21 cellular contexts compared by ENCODE assay signal in the genomic region with DNA sequence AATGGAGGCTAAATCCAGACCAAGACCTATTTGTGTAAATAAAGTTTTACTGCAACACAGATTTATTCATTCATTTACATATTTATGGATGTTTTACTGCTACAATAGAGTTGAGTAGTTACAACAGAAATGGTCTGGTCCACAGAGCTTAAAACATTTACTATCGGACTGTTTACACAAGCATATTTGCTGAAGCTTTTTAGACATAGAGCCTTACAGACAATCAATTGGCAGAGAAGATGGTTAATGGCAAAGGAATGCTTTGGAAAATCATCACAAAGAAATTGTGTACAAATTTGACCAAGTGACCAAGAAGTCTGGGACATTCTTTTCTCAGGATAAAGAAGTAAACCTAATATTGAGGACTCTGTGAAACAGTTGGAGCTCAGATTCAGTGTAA.
"Had no signal": no experiment of that assay in that cellular context is flagged by ENCODE, and none has a peak within 500 bp of the region (broad histone marks: within the 10 kb centered on the region; RNA-seq: fewer than 3 reads in every experiment).

No MANE protein-coding gene starts in this region.

- H3K9me3 ChIP-seq: gastrocnemius medialis, prostate gland, suprapubic skin, uterus had no signal

- H3K27ac Mint-ChIP-seq: activated B cell treated with CpG ODN at 0.5 μM for 24 hours; activated CD4-positive, alpha-beta memory T cell treated with anti-CD3 and anti-CD28 coated beads for 36 hours; activated CD8-positive, alpha-beta memory T cell treated with anti-CD3 and anti-CD28 coated beads, Interleukin-2, amount 10 ng/mL, durations not matched to agents 7 days and 5 days; activated naive CD8-positive, alpha-beta T cell treated with anti-CD3 and anti-CD28 coated beads for 36 hours; naive B cell; stimulated activated naive CD8-positive, alpha-beta T cell treated with anti-CD3 and anti-CD28 coated beads, Interleukin-15, amount 100 ng/mL, for 72 hours had no signal

- H3K9me3 Mint-ChIP-seq: activated naive CD8-positive, alpha-beta T cell treated with anti-CD3 and anti-CD28 coated beads for 36 hours had no signal

- H3K27ac ChIP-seq: breast epithelium, gastrocnemius medialis, prostate gland, right atrium auricular region, suprapubic skin, transverse colon, uterus had no signal

- H3K4me1 ChIP-seq: breast epithelium, gastrocnemius medialis, prostate gland, right atrium auricular region, suprapubic skin, transverse colon, uterus had no signal

- DNase-seq: activated B cell treated with CpG ODN at 0.5 μM for 24 hours; activated CD4-positive, alpha-beta memory T cell treated with anti-CD3 and anti-CD28 coated beads for 36 hours; activated CD4-positive, alpha-beta T cell treated with anti-CD3 and anti-CD28 coated beads for 4 hours; activated CD8-positive, alpha-beta memory T cell treated with anti-CD3 and anti-CD28 coated beads, Interleukin-2, amount 10 ng/mL, durations not matched to agents 7 days and 5 days; activated naive CD8-positive, alpha-beta T cell treated with anti-CD3 and anti-CD28 coated beads for 36 hours; cortex of kidney; gastrocnemius medialis; head of caudate nucleus; kidney glomerular epithelial cell; left ventricle myocardium superior; naive B cell; small intestine; stimulated activated CD4-positive, alpha-beta T cell treated with anti-CD3 and anti-CD28 coated beads, Interleukin-15, amount 100 ng/mL, for 24 hours; stimulated activated CD4-positive, alpha-beta T cell treated with anti-CD3 and anti-CD28 coated beads, Interleukin-2, amount 100 ng/mL, for 48 hours; stimulated activated naive CD8-positive, alpha-beta T cell treated with anti-CD3 and anti-CD28 coated beads, Interleukin-15, amount 100 ng/mL, for 72 hours; transverse colon; uterus had no signal

- H3K36me3 Mint-ChIP-seq: activated CD4-positive, alpha-beta memory T cell treated with anti-CD3 and anti-CD28 coated beads for 36 hours; activated CD8-positive, alpha-beta memory T cell treated with anti-CD3 and anti-CD28 coated beads, Interleukin-2, amount 10 ng/mL, durations not matched to agents 7 days and 5 days; activated naive CD8-positive, alpha-beta T cell treated with anti-CD3 and anti-CD28 coated beads for 36 hours; naive B cell had no signal

- H3K27me3 Mint-ChIP-seq: activated B cell treated with CpG ODN at 0.5 μM for 24 hours; activated CD4-positive, alpha-beta memory T cell treated with anti-CD3 and anti-CD28 coated beads for 36 hours; activated CD8-positive, alpha-beta memory T cell treated with anti-CD3 and anti-CD28 coated beads, Interleukin-2, amount 10 ng/mL, durations not matched to agents 7 days and 5 days; activated naive CD8-positive, alpha-beta T cell treated with anti-CD3 and anti-CD28 coated beads for 36 hours; naive B cell; stimulated activated naive CD8-positive, alpha-beta T cell treated with anti-CD3 and anti-CD28 coated beads, Interleukin-15, amount 100 ng/mL, for 72 hours had no signal

- H3K4me3 Mint-ChIP-seq: activated B cell treated with CpG ODN at 0.5 μM for 24 hours; activated CD4-positive, alpha-beta memory T cell treated with anti-CD3 and anti-CD28 coated beads for 36 hours; activated CD8-positive, alpha-beta memory T cell treated with anti-CD3 and anti-CD28 coated beads, Interleukin-2, amount 10 ng/mL, durations not matched to agents 7 days and 5 days; activated naive CD8-positive, alpha-beta T cell treated with anti-CD3 and anti-CD28 coated beads for 36 hours; stimulated activated naive CD8-positive, alpha-beta T cell treated with anti-CD3 and anti-CD28 coated beads, Interleukin-15, amount 100 ng/mL, for 72 hours had no signal

- H3K36me3 ChIP-seq: breast epithelium, gastrocnemius medialis, prostate gland, right atrium auricular region, suprapubic skin, transverse colon, uterus had no signal

- H3K4me1 Mint-ChIP-seq: activated B cell treated with CpG ODN at 0.5 μM for 24 hours; activated CD8-positive, alpha-beta memory T cell treated with anti-CD3 and anti-CD28 coated beads, Interleukin-2, amount 10 ng/mL, durations not matched to agents 7 days and 5 days; activated naive CD8-positive, alpha-beta T cell treated with anti-CD3 and anti-CD28 coated beads for 36 hours; naive B cell; stimulated activated naive CD8-positive, alpha-beta T cell treated with anti-CD3 and anti-CD28 coated beads, Interleukin-15, amount 100 ng/mL, for 72 hours had no signal

- ATAC-seq: activated CD8-positive, alpha-beta memory T cell treated with anti-CD3 and anti-CD28 coated beads, Interleukin-2, amount 10 ng/mL, durations not matched to agents 7 days and 5 days; gastrocnemius medialis; left ventricle myocardium superior; stimulated activated naive CD8-positive, alpha-beta T cell treated with anti-CD3 and anti-CD28 coated beads, Interleukin-15, amount 100 ng/mL, for 72 hours had no signal

- H3K4me3 ChIP-seq: breast epithelium, gastrocnemius medialis, prostate gland, right atrium auricular region, suprapubic skin, transverse colon, uterus had no signal

- H3K27me3 ChIP-seq: breast epithelium, gastrocnemius medialis, right atrium auricular region, suprapubic skin, transverse colon, uterus had no signal
